Comparison of ENCODE assay signal across 22 cellular contexts in genomic region chr7:101239951-101240220, GRCh38. TPM values are rescaled to one million over a fixed set of nuclear protein-coding genes. Genes with fewer than 3 reads are reported as not detected.
DNase-seq lines count a peak whose midpoint lies in the region; ATAC-seq and TF ChIP-seq lines count a peak whose summit lies in the region.
"Had no signal": no experiment of that assay in that cellular context is flagged by ENCODE, and none has a peak within 500 bp of the region (broad histone marks: within the 10 kb centered on the region; RNA-seq: fewer than 3 reads in every experiment).

No MANE protein-coding gene starts in this region.

- no peaks in the 10 kb centered on the region for H3K9me3 ChIP-seq in CD8-positive, alpha-beta memory T cell (ENCODE audit: low read length)
- H3K9me3 ChIP-seq in WERI-Rb-1 (ENCODE audit: severe bottlenecking) (no peaks in the 10 kb centered on the region), lower lobe of right lung (no peaks in the 10 kb centered on the region), stomach (no peaks in the 10 kb centered on the region)

- H3K36me3 Mint-ChIP-seq in CD8-positive, alpha-beta memory T cell: peaks cover 0 to 58% (median 0%) of the 10 kb centered on the region in 3 donors
- peaks cover 18% of the 10 kb centered on the region for H3K36me3 Mint-ChIP-seq in activated T-helper 2 cell treated with anti-CD3 and anti-CD28 coated beads, Interferon-gamma antibody, Interleukin-2, Interleukin-4, amounts not matched to agents 10 μg/mL and 5 μg/mL and 100 μg/mL, durations not matched to agents 14 hours and 24 hours and 36 hours (ENCODE audit: low read depth)

- no peak overlapping the region for H3K4me3 Mint-ChIP-seq in CD8-positive, alpha-beta memory T cell
- H3K4me3 Mint-ChIP-seq in activated T-helper 2 cell treated with anti-CD3 and anti-CD28 coated beads, Interferon-gamma antibody, Interleukin-2, Interleukin-4, amounts not matched to agents 10 μg/mL and 5 μg/mL and 100 μg/mL, durations not matched to agents 14 hours and 24 hours and 36 hours (ENCODE audit: low read depth): no peak overlapping the region
- H3K4me3 Mint-ChIP-seq: activated T-cell treated with anti-CD3 and anti-CD28 coated beads, Interleukin-2, amount 50 U/mL, for 4 hours; CD8-positive, alpha-beta T cell had no signal

- H3K27me3 ChIP-seq in CD8-positive, alpha-beta memory T cell (ENCODE audit: insufficient read depth, low read length, poor library complexity, severe bottlenecking): no peaks in the 10 kb centered on the region
- H3K27me3 ChIP-seq in WERI-Rb-1 (ENCODE audit: insufficient read depth, low read depth, severe bottlenecking): no peaks in the 10 kb centered on the region
- no peaks in the 10 kb centered on the region for H3K27me3 ChIP-seq in lower lobe of right lung (ENCODE audit: low read depth)
- no peaks in the 10 kb centered on the region for H3K27me3 ChIP-seq in stomach

- POLR2A ChIA-PET in CD8-positive, alpha-beta memory T cell (lab: Charles Lee): no interaction called here

- DNase-seq in CD8-positive, alpha-beta memory T cell: no peak
- no peak for DNase-seq in WERI-Rb-1
- DNase-seq in lower lobe of right lung: no peak
- DNase-seq in stomach: no peak
- no peak for DNase-seq in foreskin melanocyte
- no peak for DNase-seq in activated T-helper 2 cell treated with anti-CD3 and anti-CD28 coated beads, Interferon-gamma antibody, Interleukin-2, Interleukin-4, amounts not matched to agents 10 μg/mL and 5 μg/mL and 100 μg/mL, durations not matched to agents 14 hours and 24 hours and 36 hours (ENCODE audit: low spot score)
- DNase-seq in DMS153 (lab: John Stamatoyannopoulos, UW): no peak
- DNase-seq: activated naive CD4-positive, alpha-beta T cell treated with Interleukin-2 at 50 U/mL for 16 hours; activated T-cell treated with anti-CD3 and anti-CD28 coated beads, Interleukin-2, amount 50 U/mL, for 4 hours; amniotic stem cell; caudate nucleus; CD8-positive, alpha-beta T cell; DMS79; hippocampal formation; NCI-H187; NCI-H69; stimulated activated CD4-positive, alpha-beta T cell treated with anti-CD3 and anti-CD28 coated beads, Interleukin-15, amount 100 ng/mL, for 24 hours; SW 1271 had no signal

- TF ChIP-seq EP300 in stomach (IDR thresholded peaks at IDR 0.05): no peak

- H3K4me3 ChIP-seq in CD8-positive, alpha-beta memory T cell (ENCODE audit: low read length): no peak overlapping the region
- no peak overlapping the region for H3K4me3 ChIP-seq in WERI-Rb-1 (ENCODE audit: low read depth, low read length)
- peak overlapping the region; percentile 11 for H3K4me3 ChIP-seq in lower lobe of right lung
- H3K4me3 ChIP-seq in stomach: no peak overlapping the region

- TF ChIP-seq CTCF in WERI-Rb-1 (IDR thresholded peaks at IDR 0.05; ENCODE audit: low read depth, low read length): no peak
- TF ChIP-seq CTCF in lower lobe of right lung (IDR thresholded peaks at IDR 0.05): no peak
- no peak for TF ChIP-seq CTCF in stomach (IDR thresholded peaks at IDR 0.05)

- no peak for TF ChIP-seq POLR2A in stomach (IDR thresholded peaks at IDR 0.05)

- H3K4me1 Mint-ChIP-seq in CD8-positive, alpha-beta memory T cell: peaks cover 15 to 31% (median 24%) of the 10 kb centered on the region in 3 donors
- H3K4me1 Mint-ChIP-seq in activated T-helper 2 cell treated with anti-CD3 and anti-CD28 coated beads, Interferon-gamma antibody, Interleukin-2, Interleukin-4, amounts not matched to agents 10 μg/mL and 5 μg/mL and 100 μg/mL, durations not matched to agents 14 hours and 24 hours and 36 hours (ENCODE audit: low read depth): peaks cover 6% of the 10 kb centered on the region

- peaks cover 0 to 1% of the 10 kb centered on the region in 2 donors for H3K27me3 Mint-ChIP-seq in CD8-positive, alpha-beta memory T cell
- H3K27me3 Mint-ChIP-seq in activated T-helper 2 cell treated with anti-CD3 and anti-CD28 coated beads, Interferon-gamma antibody, Interleukin-2, Interleukin-4, amounts not matched to agents 10 μg/mL and 5 μg/mL and 100 μg/mL, durations not matched to agents 14 hours and 24 hours and 36 hours (ENCODE audit: low read depth): no peaks in the 10 kb centered on the region

- WGBS in stomach, 5 donors: 80 to 94% (median 91%) methylated on average over 6 to 9 of the region's 9 CpGs

- ATAC-seq in lower lobe of right lung: no peak
- no peak for ATAC-seq in HG03469 (IDR thresholded peaks at IDR 0.05; ENCODE audit: unreplicated experiment)
- ATAC-seq: activated T-cell treated with anti-CD3 and anti-CD28 coated beads, Interleukin-2, amount 50 U/mL, for 4 hours; CD8-positive, alpha-beta T cell had no signal

- intact Hi-C loops in lower lobe of right lung (cut with DNase I): no loop called here
- intact Hi-C loops in stomach (cut with DNase I; ENCODE audit: low total_unique reads): no loop called here
- intact Hi-C loops in activated T-helper 2 cell treated with anti-CD3 and anti-CD28 coated beads, Interferon-gamma antibody, Interleukin-2, Interleukin-4, amounts not matched to agents 10 μg/mL and 5 μg/mL and 100 μg/mL, durations not matched to agents 14 hours and 24 hours and 36 hours (cut with micrococcal nuclease): loop anchor here (5.0 to 10.0 kb wide), 3 partner anchors 75 to 1768 kb away; partner anchors contain the start of genes PCOLCE, VGF and ZNF789

- H3K9me3 Mint-ChIP-seq in CD8-positive, alpha-beta memory T cell: no peaks in the 10 kb centered on the region
- H3K9me3 Mint-ChIP-seq in activated T-helper 2 cell treated with anti-CD3 and anti-CD28 coated beads, Interferon-gamma antibody, Interleukin-2, Interleukin-4, amounts not matched to agents 10 μg/mL and 5 μg/mL and 100 μg/mL, durations not matched to agents 14 hours and 24 hours and 36 hours: no peaks in the 10 kb centered on the region
- H3K9me3 Mint-ChIP-seq: activated T-cell treated with anti-CD3 and anti-CD28 coated beads, Interleukin-2, amount 50 U/mL, for 4 hours; CD8-positive, alpha-beta T cell had no signal

- CTCF ChIA-PET in CD8-positive, alpha-beta memory T cell (lab: Charles Lee): no interaction called here

- peaks cover 20% of the 10 kb centered on the region for H3K36me3 ChIP-seq in CD8-positive, alpha-beta memory T cell (ENCODE audit: insufficient read depth, low read length)
- H3K36me3 ChIP-seq in WERI-Rb-1 (peaks cover 38% of the 10 kb centered on the region), lower lobe of right lung (peaks cover 59% of the 10 kb centered on the region), stomach (peaks cover 18 to 61% (median 53%) of the 10 kb centered on the region in 4 donors)

- peaks cover 16% of the 10 kb centered on the region for H3K4me1 ChIP-seq in CD8-positive, alpha-beta memory T cell (ENCODE audit: insufficient read depth, low read length)
- peaks cover 63% of the 10 kb centered on the region for H3K4me1 ChIP-seq in lower lobe of right lung
- H3K4me1 ChIP-seq in stomach: peaks cover 16 to 78% (median 53%) of the 10 kb centered on the region in 4 donors

- peak overlapping the region in 1 of 8 donors; percentile 50 for H3K27ac Mint-ChIP-seq in CD8-positive, alpha-beta memory T cell
- H3K27ac Mint-ChIP-seq in activated T-helper 2 cell treated with anti-CD3 and anti-CD28 coated beads, Interferon-gamma antibody, Interleukin-2, Interleukin-4, amounts not matched to agents 10 μg/mL and 5 μg/mL and 100 μg/mL, durations not matched to agents 14 hours and 24 hours and 36 hours: no peak overlapping the region
- H3K27ac Mint-ChIP-seq: CD8-positive, alpha-beta T cell had no signal

- peak overlapping the region; percentile 47 for H3K27ac ChIP-seq in CD8-positive, alpha-beta memory T cell (ENCODE audit: low read depth, low read length)
- H3K27ac ChIP-seq in WERI-Rb-1 (peak overlapping the region; percentile 84), lower lobe of right lung (peak overlapping the region; percentile 79), stomach (peak overlapping the region in 4 of 5 donors; percentile 50 to 82 (median 68))

RNA-seq across cellular contexts. Expression of gene CLDN15, which starts 2.3 kb away (rescaled TPM):
- total RNA-seq in CD8-positive, alpha-beta memory T cell: 10 to 100 TPM; 19.5 to 20.3 TPM
- polyA plus RNA-seq in CD8-positive, alpha-beta memory T cell: 1.2 TPM
- total RNA-seq in lower lobe of right lung (11.1 TPM), stomach (100 to 1,000 TPM in 1 of 5 donors, 10 to 100 TPM in 2, 1 to 10 TPM in 2; 1.2 to 131 (median 17.0) TPM)
- polyA plus RNA-seq in stomach: 1 to 10 TPM; 4.2 to 7.6 (median 4.4) TPM
- 18.2 and 19.4 TPM in 2 replicates for total RNA-seq in activated T-helper 2 cell treated with anti-CD3 and anti-CD28 coated beads, Interferon-gamma antibody, Interleukin-2, Interleukin-4, amounts not matched to agents 10 μg/mL and 5 μg/mL and 100 μg/mL, durations not matched to agents 14 hours and 24 hours and 36 hours

RNA-seq across cellular contexts. Expression of gene FIS1, which starts 5.0 kb away (rescaled TPM):
- 100 to 1,000 TPM; 137 to 139 TPM for total RNA-seq in CD8-positive, alpha-beta memory T cell
- polyA plus RNA-seq in CD8-positive, alpha-beta memory T cell: 206 TPM
- total RNA-seq in lower lobe of right lung (133 TPM), stomach (100 to 1,000 TPM in 4 of 5 donors, 10 to 100 TPM in 1; 72.4 to 245 (median 192) TPM)
- polyA plus RNA-seq in stomach: 100 to 1,000 TPM; 193 to 329 (median 284) TPM
- total RNA-seq in activated T-helper 2 cell treated with anti-CD3 and anti-CD28 coated beads, Interferon-gamma antibody, Interleukin-2, Interleukin-4, amounts not matched to agents 10 μg/mL and 5 μg/mL and 100 μg/mL, durations not matched to agents 14 hours and 24 hours and 36 hours: 121 and 132 TPM in 2 replicates

RNA-seq across cellular contexts. Expression of gene ZNHIT1, which starts 21.9 kb away (rescaled TPM):
- total RNA-seq in CD8-positive, alpha-beta memory T cell: 10 to 100 TPM; 50.6 to 51.7 TPM
- polyA plus RNA-seq in CD8-positive, alpha-beta memory T cell: 66.2 TPM
- total RNA-seq in lower lobe of right lung: 55.4 TPM
- 100 to 1,000 TPM in 2 of 5 donors, 10 to 100 TPM in 3; 22.8 to 170 (median 61.3) TPM for total RNA-seq in stomach
- 100 to 1,000 TPM; 117 to 169 (median 165) TPM for polyA plus RNA-seq in stomach
- total RNA-seq in activated T-helper 2 cell treated with anti-CD3 and anti-CD28 coated beads, Interferon-gamma antibody, Interleukin-2, Interleukin-4, amounts not matched to agents 10 μg/mL and 5 μg/mL and 100 μg/mL, durations not matched to agents 14 hours and 24 hours and 36 hours: 45.1 and 46.8 TPM in 2 replicates

RNA-seq across cellular contexts. Expression of gene PLOD3, which starts 22.5 kb away (rescaled TPM):
- total RNA-seq in CD8-positive, alpha-beta memory T cell: 10 to 100 TPM; 41.3 to 45.4 TPM
- 23.1 TPM for polyA plus RNA-seq in CD8-positive, alpha-beta memory T cell
- 87.9 TPM for total RNA-seq in lower lobe of right lung
- 100 to 1,000 TPM in 1 of 5 donors, 10 to 100 TPM in 4; 23.1 to 260 (median 46.7) TPM for total RNA-seq in stomach
- polyA plus RNA-seq in stomach: 10 to 100 TPM; 12.4 to 32.4 (median 30.1) TPM
- 75.5 and 82.8 TPM in 2 replicates for total RNA-seq in activated T-helper 2 cell treated with anti-CD3 and anti-CD28 coated beads, Interferon-gamma antibody, Interleukin-2, Interleukin-4, amounts not matched to agents 10 μg/mL and 5 μg/mL and 100 μg/mL, durations not matched to agents 14 hours and 24 hours and 36 hours

RNA-seq across cellular contexts. Expression of gene MOGAT3, which starts 39.0 kb away (rescaled TPM):
- total RNA-seq in CD8-positive, alpha-beta memory T cell: not detected
- polyA plus RNA-seq in CD8-positive, alpha-beta memory T cell: not detected
- not detected for total RNA-seq in lower lobe of right lung
- total RNA-seq in stomach: 1 to 10 TPM in 2 of 5 donors, not detected in 3; 1.7 to 2.3 TPM
- not detected for polyA plus RNA-seq in stomach
- total RNA-seq in activated T-helper 2 cell treated with anti-CD3 and anti-CD28 coated beads, Interferon-gamma antibody, Interleukin-2, Interleukin-4, amounts not matched to agents 10 μg/mL and 5 μg/mL and 100 μg/mL, durations not matched to agents 14 hours and 24 hours and 36 hours: not detected in 2 replicates
- total RNA-seq: activated CD8-positive, alpha-beta memory T cell treated with anti-CD3 and anti-CD28 coated beads for 36 hours; activated T-cell treated with anti-CD3 and anti-CD28 coated beads, Interleukin-2, amount 50 U/mL, for 4 hours; CD8-positive, alpha-beta T cell; dermis microvascular lymphatic vessel endothelial cell; lung microvascular endothelial cell had no signal
